In the genomic region with DNA sequence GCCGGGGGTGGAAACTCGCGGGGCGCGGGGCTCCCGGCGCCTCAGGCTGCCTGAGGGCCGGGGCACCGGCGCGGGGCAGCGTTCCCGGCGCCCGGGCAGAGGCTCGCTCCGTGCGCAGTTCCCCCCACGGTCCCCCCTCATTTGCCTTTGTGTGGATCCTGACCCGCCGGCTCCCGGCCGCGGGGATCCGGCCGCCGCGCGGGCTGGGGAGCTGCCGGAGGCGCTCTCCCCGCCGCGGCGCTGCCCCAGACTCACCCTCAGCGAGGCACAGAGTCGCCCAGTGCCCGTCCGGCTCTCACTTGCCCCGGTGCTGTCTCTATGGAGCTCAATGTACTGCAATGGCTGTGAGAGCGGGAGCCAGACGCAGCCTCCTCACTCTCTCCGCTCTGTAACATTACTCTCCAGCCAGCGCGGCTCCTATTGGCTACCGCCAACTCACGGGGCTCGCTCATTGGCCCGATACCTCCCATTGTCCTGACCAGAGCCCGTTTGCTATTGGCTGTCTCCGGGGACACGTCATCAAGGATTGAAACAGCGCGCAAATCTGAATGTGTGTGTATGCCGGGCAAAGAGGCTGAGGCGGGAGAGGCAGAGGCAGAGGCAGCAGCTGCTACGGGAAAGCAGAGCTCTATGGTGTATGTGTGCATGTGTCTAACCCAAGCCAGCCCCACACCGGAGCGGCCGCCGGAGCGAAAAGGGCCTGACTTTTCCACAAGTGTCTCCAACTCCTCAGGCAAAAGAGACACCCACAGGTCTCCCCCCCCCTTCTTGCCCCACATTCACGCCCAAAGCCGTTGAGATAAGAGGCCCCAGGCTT, we compare ENCODE assay signal across 8 cellular contexts. TPM values are rescaled to one million over a fixed set of nuclear protein-coding genes. Genes with fewer than 3 reads are reported as not detected.
DNase-seq lines count a peak whose midpoint lies in the region; ATAC-seq, FAIRE-seq and TF ChIP-seq lines count a peak whose summit lies in the region.

A gene (minus strand): TSS at position 396 of the 817 bp plus-strand sequence. CDS start 2,256 bp downstream, outside the sequence.

- peak; percentile 96 for FAIRE-seq in TTC549 (lab: Jason Lieb, UNC)

- 0% methylated on average over 19 to 63 of the region's 64 CpGs for WGBS in body of pancreas, 2 donors

- intact Hi-C loops in body of pancreas (cut with DNase I) = loop anchor here (10.0 kb wide), 1 partner anchor 149 kb away; a partner anchor contains a TSS
- intact Hi-C loops in sciatic nerve (cut with DNase I) = loop anchor here (10.0 kb wide), 1 partner anchor 149 kb away; a partner anchor contains a TSS

- H3K9me3 ChIP-seq in body of pancreas = no peaks in the 10 kb centered on the region

- ATAC-seq in GM18520 (IDR thresholded peaks at IDR 0.05; ENCODE audit: unreplicated experiment) = peak; percentile 91
- ATAC-seq in HG03064 (IDR thresholded peaks at IDR 0.05; ENCODE audit: low read depth, unreplicated experiment) = peak; percentile 78
- peak; percentile 93 for ATAC-seq in body of pancreas
- ATAC-seq in sciatic nerve = peak; percentile 98

- no peaks in the 10 kb centered on the region for H3K27me3 ChIP-seq in body of pancreas

- peak; percentile 97 for DNase-seq in NCI-H2107 treated with DMSO at 0.1 percent for 48 hours (lab: John Stamatoyannopoulos, UW; ENCODE audit: unreplicated experiment)
- peak; percentile 97 to 99 (median 99) for DNase-seq in body of pancreas
- peak; percentile 96 for DNase-seq in iPS DF 19.7 (ENCODE audit: low read depth, low spot score)
- peak; percentile 98 for DNase-seq in sciatic nerve (ENCODE audit: low spot score)

- H3K4me1 ChIP-seq in body of pancreas = peaks cover 23% of the 10 kb centered on the region

- peak within 1 kb of the TSS; percentile 66 to 80 for H3K4me3 ChIP-seq in body of pancreas

- TF ChIP-seq POLR2A in body of pancreas (IDR thresholded peaks at IDR 0.05) = peak; percentile 98 to 99 (median 99)

- peaks cover 0 to 3% of the 10 kb centered on the region in 2 donors for H3K36me3 ChIP-seq in body of pancreas (replicated peaks in 1 of 2; ENCODE audit: insufficient read depth in 1 of 2, low read depth in 2 of 2)

- TF ChIP-seq CTCF in 22Rv1 (IDR thresholded peaks at IDR 0.05) (no peak), body of pancreas (IDR thresholded peaks at IDR 0.05) (peak in 1 of 7 experiments; percentile 12)

- H3K27ac ChIP-seq in 22Rv1 = peak within 1 kb of the TSS; percentile 99
- H3K27ac ChIP-seq in body of pancreas = peak within 1 kb of the TSS; percentile 98 to 100 (median 100)

RNA-seq across cellular contexts. Expression of the gene that starts here (rescaled TPM):
- 10 to 100 TPM; 54.4 to 97.3 TPM for total RNA-seq in body of pancreas
- total RNA-seq in sciatic nerve = 304 TPM

Comparison
In these comparisons a context has a peak if more than half of its experiments do, and no peak if none do; other contexts are left out.
1. Peak in every context shown above with its lines: DNase-seq, ATAC-seq, H3K4me3 ChIP-seq and H3K27ac ChIP-seq.